ENCODE assay signal across 8 cellular contexts in genomic region chr1:45490623-45491463, GRCh38. TPM values are rescaled to one million over a fixed set of nuclear protein-coding genes. Genes with fewer than 3 reads are reported as not detected.
DNase-seq lines count a peak whose midpoint lies in the region; ATAC-seq and TF ChIP-seq lines count a peak whose summit lies in the region.

TESK2 (minus strand) TSS chr1:45491163; CDS start chr1:45457785, 33,378 bp downstream.

- no peaks in the 10 kb centered on the region for H3K79me2 ChIP-seq in OCI-LY1 (ENCODE audit: insufficient read depth, low read length)

- peak within 1 kb of the TSS; percentile 60 for H3K9ac ChIP-seq in OCI-LY1 (ENCODE audit: low read length)

- H2AFZ ChIP-seq in OCI-LY1 (ENCODE audit: low read length) = no peak within 1 kb of the TSS

- H3K27ac ChIP-seq in OCI-LY1 (ENCODE audit: low read depth, low read length, poor library complexity, severe bottlenecking) = peak within 1 kb of the TSS; percentile 50

- H3K9me3 ChIP-seq in OCI-LY1 (ENCODE audit: low read length) (no peaks in the 10 kb centered on the region), mucosa of descending colon (no peaks in the 10 kb centered on the region)

- H3K4me3 ChIP-seq in OCI-LY1 (ENCODE audit: low read depth, low read length, poor library complexity, severe bottlenecking) = peak within 1 kb of the TSS; percentile 69
- peak within 1 kb of the TSS; percentile 78 for H3K4me3 ChIP-seq in mucosa of descending colon

- no peaks in the 10 kb centered on the region for H3K9me2 ChIP-seq in OCI-LY1 (ENCODE audit: low read depth, low read length)

- peak; percentile 100 for DNase-seq in DMS153 treated with DMSO at 0.1 percent for 48 hours (lab: John Stamatoyannopoulos, UW; ENCODE audit: unreplicated experiment)
- peak; percentile 92 for DNase-seq in HuH-7.5 (ENCODE audit: low spot score)
- DNase-seq in activated T-cell treated with anti-CD3 and anti-CD28 coated beads for 24 hours (ENCODE audit: low read depth) = peak; percentile 95
- peak; percentile 99 for DNase-seq in erythroblast (lab: John Stamatoyannopoulos, UW)
- DNase-seq in mucosa of descending colon = peak; percentile 97 to 98 (median 97)
- peak; percentile 90 to 92 for DNase-seq in stimulated activated CD8-positive, alpha-beta memory T cell treated with anti-CD3 and anti-CD28 coated beads, Interleukin-4, amount 100 ng/mL, for 1 hour (ENCODE audit: low read depth in 2 of 2, low spot score in 1 of 2)

- TF ChIP-seq POLR2A in erythroblast (IDR thresholded peaks at IDR 0.05; ENCODE audit: low read length) = peak; percentile 93

- ATAC-seq in GM21529 (IDR thresholded peaks at IDR 0.05; ENCODE audit: unreplicated experiment) = peak; percentile 90
- ATAC-seq in mucosa of descending colon = peak; percentile 96

- H3F3A ChIP-seq in OCI-LY1 (ENCODE audit: insufficient read depth, low read length) = 0 out of 2 replicates have a peak, but pooled peaks cover 3% of the 10 kb centered on the region

- peak within 1 kb of the TSS; percentile 77 for H3K4me2 ChIP-seq in OCI-LY1 (ENCODE audit: low read length)

- peaks cover 32% of the 10 kb centered on the region for H3K4me1 ChIP-seq in OCI-LY1 (ENCODE audit: insufficient read depth, low read length, severe bottlenecking)
- H3K4me1 ChIP-seq in mucosa of descending colon (ENCODE audit: low read depth) = peaks cover 18% of the 10 kb centered on the region

- H3K36me3 ChIP-seq in OCI-LY1 (ENCODE audit: insufficient read depth, low read length) (no peaks in the 10 kb centered on the region), mucosa of descending colon (ENCODE audit: low read depth) (no peaks in the 10 kb centered on the region)

- no peaks in the 10 kb centered on the region for H4K20me1 ChIP-seq in OCI-LY1 (ENCODE audit: insufficient read depth, low read length)

- intact Hi-C loops in mucosa of descending colon (cut with DNase I, micrococcal nuclease) = loop anchor here in 1 of 2 donors (2.0 kb wide), 1 partner anchor 130 kb away; no protein-coding TSS in a partner anchor

- no peaks in the 10 kb centered on the region for H3K27me3 ChIP-seq in OCI-LY1 (ENCODE audit: insufficient read depth, low read length)

- TF ChIP-seq CTCF in OCI-LY1 (IDR thresholded peaks at IDR 0.05; ENCODE audit: low read length) (no peak), mucosa of descending colon (IDR thresholded peaks at IDR 0.05) (no peak)

RNA-seq across cellular contexts. Expression of gene TESK2, which starts in this region (rescaled TPM):
- 10 to 100 TPM; 10.7 to 19.9 (median 10.8) TPM for total RNA-seq in mucosa of descending colon

Comparison
In these comparisons a context has a peak if more than half of its experiments do, and no peak if none do; other contexts are left out.
1. Peak in every context shown above with its lines: DNase-seq, ATAC-seq, H3K4me3 ChIP-seq and H3K27ac ChIP-seq.